ENCODE assay signal across 21 cellular contexts in the genomic region with DNA sequence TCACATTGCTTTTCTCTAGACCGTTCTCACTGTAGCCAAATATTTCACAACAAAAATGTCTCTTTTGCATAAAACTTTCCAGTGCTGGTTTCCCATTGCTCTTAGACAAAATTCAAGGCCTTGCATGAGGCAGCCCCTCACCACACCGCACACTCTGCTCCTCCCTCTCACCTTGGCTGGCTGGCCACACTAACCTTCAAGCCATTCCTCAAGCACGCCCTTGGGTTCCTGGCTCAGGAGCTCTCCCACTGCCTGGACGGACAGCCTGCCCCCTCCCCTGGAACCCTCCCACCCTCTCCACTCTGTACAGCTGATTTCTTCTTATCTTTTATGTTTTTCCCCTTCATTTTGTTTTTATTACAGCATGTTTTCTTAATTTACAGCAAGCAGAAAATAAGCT.
DNase-seq lines count a peak whose midpoint lies in the region; ATAC-seq and TF ChIP-seq lines count a peak whose summit lies in the region.
"Had no signal": no experiment of that assay in that cellular context is flagged by ENCODE, and none has a peak within 500 bp of the region (broad histone marks: within the 10 kb centered on the region; RNA-seq: fewer than 3 reads in every experiment).

No MANE protein-coding gene starts in this region.

- H3K4me3 Mint-ChIP-seq in nephron progenitor cell: no peak overlapping the region
- H3K4me3 Mint-ChIP-seq in osteocyte (ENCODE audit: unreplicated experiment): no peak overlapping the region
- no peak overlapping the region for H3K4me3 Mint-ChIP-seq in stimulated activated effector memory CD8-positive, alpha-beta T cell treated with anti-CD3 and anti-CD28 coated beads, Interleukin-12 subunit alpha, Interleukin-12 subunit beta, amount 100 ng/mL, for 72 hours
- H3K4me3 Mint-ChIP-seq: B cell; CD4-positive, alpha-beta T cell; CD8-positive, alpha-beta T cell had no signal

- H3K9me3 ChIP-seq in right atrium auricular region (no peaks in the 10 kb centered on the region), adrenal gland (replicated peaks in 1 of 3) (no peaks in the 10 kb centered on the region), left ventricle myocardium inferior (replicated peaks) (no peaks in the 10 kb centered on the region)
- H3K9me3 ChIP-seq: A549; BLaER1 treated with 17β-estradiol and CSF1 and Interleukin-3, amounts not matched to agents 10 nM and 100 nM; Caco-2 had no signal

- TF ChIP-seq CTCF in right atrium auricular region (IDR thresholded peaks at IDR 0.05) (no peak), adrenal gland (IDR thresholded peaks at IDR 0.05) (no peak), left ventricle myocardium inferior (IDR thresholded peaks at IDR 0.05; ENCODE audit: borderline replicate concordance) (no peak), nephron progenitor cell (IDR thresholded peaks at IDR 0.05) (no peak), osteocyte (IDR thresholded peaks at IDR 0.05) (no peak)

- H3K9me3 Mint-ChIP-seq in nephron progenitor cell: no peaks in the 10 kb centered on the region
- no peaks in the 10 kb centered on the region for H3K9me3 Mint-ChIP-seq in osteocyte (ENCODE audit: unreplicated experiment)
- H3K9me3 Mint-ChIP-seq in stimulated activated effector memory CD8-positive, alpha-beta T cell treated with anti-CD3 and anti-CD28 coated beads, Interleukin-12 subunit alpha, Interleukin-12 subunit beta, amount 100 ng/mL, for 72 hours: no peaks in the 10 kb centered on the region
- H3K9me3 Mint-ChIP-seq: CD4-positive, alpha-beta T cell; CD8-positive, alpha-beta T cell had no signal

- intact Hi-C loops in Right ventricle myocardium inferior (cut with DNase I): no loop called here
- intact Hi-C loops in adrenal gland (cut with DNase I): no loop called here
- intact Hi-C loops in left ventricle myocardium inferior (cut with micrococcal nuclease): no loop called here

- H3K36me3 Mint-ChIP-seq in nephron progenitor cell (ENCODE audit: low read depth): no peaks in the 10 kb centered on the region
- no peaks in the 10 kb centered on the region for H3K36me3 Mint-ChIP-seq in osteocyte (ENCODE audit: unreplicated experiment)
- H3K36me3 Mint-ChIP-seq in stimulated activated effector memory CD8-positive, alpha-beta T cell treated with anti-CD3 and anti-CD28 coated beads, Interleukin-12 subunit alpha, Interleukin-12 subunit beta, amount 100 ng/mL, for 72 hours: no peaks in the 10 kb centered on the region
- H3K36me3 Mint-ChIP-seq: CD8-positive, alpha-beta T cell had no signal

- 39 to 46% (median 45%) methylated on average over 4 of the region's 4 CpGs for WGBS in adrenal gland, 4 donors

- H3K4me1 Mint-ChIP-seq in nephron progenitor cell: peaks cover 29% of the 10 kb centered on the region
- no peaks in the 10 kb centered on the region for H3K4me1 Mint-ChIP-seq in osteocyte (ENCODE audit: unreplicated experiment)
- H3K4me1 Mint-ChIP-seq in stimulated activated effector memory CD8-positive, alpha-beta T cell treated with anti-CD3 and anti-CD28 coated beads, Interleukin-12 subunit alpha, Interleukin-12 subunit beta, amount 100 ng/mL, for 72 hours: peaks cover 5% of the 10 kb centered on the region
- H3K4me1 Mint-ChIP-seq: B cell had no signal

- H3K27me3 ChIP-seq in right atrium auricular region: no peaks in the 10 kb centered on the region
- no peaks in the 10 kb centered on the region for H3K27me3 ChIP-seq in adrenal gland
- H3K27me3 ChIP-seq in left ventricle myocardium inferior (ENCODE audit: low read depth): no peaks in the 10 kb centered on the region
- H3K27me3 ChIP-seq: BLaER1 treated with 17β-estradiol and CSF1 and Interleukin-3, amounts not matched to agents 10 nM and 100 nM had no signal

- no peak overlapping the region for H3K27ac ChIP-seq in right atrium auricular region
- H3K27ac ChIP-seq in adrenal gland: peak overlapping the region in 1 of 5 donors; percentile 51
- peak overlapping the region; percentile 21 for H3K27ac ChIP-seq in left ventricle myocardium inferior (replicated peaks)
- H3K27ac ChIP-seq: 22Rv1; A549; BLaER1 treated with 17β-estradiol and CSF1 and Interleukin-3, amounts not matched to agents 10 nM and 100 nM; C4-2B had no signal

- ATAC-seq in Right ventricle myocardium inferior: peak; percentile 30
- ATAC-seq in stimulated activated effector memory CD8-positive, alpha-beta T cell treated with anti-CD3 and anti-CD28 coated beads, Interleukin-12 subunit alpha, Interleukin-12 subunit beta, amount 100 ng/mL, for 72 hours: no peak
- ATAC-seq: A549; CD8-positive, alpha-beta T cell; GM12878 had no signal

- no peak for TF ChIP-seq POLR2A in adrenal gland (IDR thresholded peaks at IDR 0.05)

- H3K36me3 ChIP-seq in right atrium auricular region (no peaks in the 10 kb centered on the region), adrenal gland (replicated peaks in 1 of 2) (no peaks in the 10 kb centered on the region), left ventricle myocardium inferior (no peaks in the 10 kb centered on the region)
- H3K36me3 ChIP-seq: BLaER1 treated with 17β-estradiol and CSF1 and Interleukin-3, amounts not matched to agents 10 nM and 100 nM had no signal

- H3K27me3 Mint-ChIP-seq in nephron progenitor cell (ENCODE audit: low read depth, poor library complexity) (peaks cover 5% of the 10 kb centered on the region), osteocyte (ENCODE audit: unreplicated experiment) (peaks cover 31% of the 10 kb centered on the region)
- H3K27me3 Mint-ChIP-seq: CD4-positive, alpha-beta T cell had no signal

- peak overlapping the region; percentile 43 for H3K27ac Mint-ChIP-seq in nephron progenitor cell
- H3K27ac Mint-ChIP-seq in osteocyte (ENCODE audit: unreplicated experiment): no peak overlapping the region
- no peak overlapping the region for H3K27ac Mint-ChIP-seq in stimulated activated effector memory CD8-positive, alpha-beta T cell treated with anti-CD3 and anti-CD28 coated beads, Interleukin-12 subunit alpha, Interleukin-12 subunit beta, amount 100 ng/mL, for 72 hours
- H3K27ac Mint-ChIP-seq: B cell; CD4-positive, alpha-beta T cell; CD8-positive, alpha-beta T cell had no signal

- DNase-seq in Right ventricle myocardium inferior (ENCODE audit: missing footprints) (no peak), right atrium auricular region (ENCODE audit: low spot score) (no peak), adrenal gland (peak; percentile 25 to 70 (median 58)), left ventricle myocardium inferior (no peak), nephron progenitor cell (no peak), osteocyte (ENCODE audit: extremely low spot score, unreplicated experiment) (no peak)
- DNase-seq in stimulated activated effector memory CD8-positive, alpha-beta T cell treated with anti-CD3 and anti-CD28 coated beads, Interleukin-12 subunit alpha, Interleukin-12 subunit beta, amount 100 ng/mL, for 72 hours (ENCODE audit: low spot score in 2 of 2): no peak
- DNase-seq: AML-193; Caco-2; Calu3; CD4-positive, alpha-beta T cell; CD8-positive, alpha-beta T cell; DND-41; EL; GDM1 had no signal

- H3K4me1 ChIP-seq in right atrium auricular region (peaks cover 0 to 48% of the 10 kb centered on the region in 2 donors), adrenal gland (replicated peaks in 1 of 2) (peaks cover 0 to 4% of the 10 kb centered on the region in 2 donors), left ventricle myocardium inferior (peaks cover 62% of the 10 kb centered on the region)
- H3K4me1 ChIP-seq: A549; BLaER1 treated with 17β-estradiol and CSF1 and Interleukin-3, amounts not matched to agents 10 nM and 100 nM; Caco-2 had no signal

- H3K4me3 ChIP-seq in right atrium auricular region: no peak overlapping the region
- H3K4me3 ChIP-seq in adrenal gland: no peak overlapping the region
- H3K4me3 ChIP-seq in left ventricle myocardium inferior: no peak overlapping the region
- H3K4me3 ChIP-seq: A549; BLaER1 treated with 17β-estradiol and CSF1 and Interleukin-3, amounts not matched to agents 10 nM and 100 nM; GM12878 had no signal

Comparison
In these comparisons a context has a peak if more than half of its experiments do, and no peak if none do; other contexts are left out.
1. DNase-seq: peak in adrenal gland (7 of 7); none in Right ventricle myocardium inferior (single experiment), right atrium auricular region (single experiment), left ventricle myocardium inferior (single experiment), nephron progenitor cell (single experiment), osteocyte (single experiment) and stimulated activated effector memory CD8-positive, alpha-beta T cell treated with anti-CD3 and anti-CD28 coated beads, Interleukin-12 subunit alpha, Interleukin-12 subunit beta, amount 100 ng/mL, for 72 hours (0 of 2).